ENCODE assay signal across 16 cellular contexts in genomic region chr6:99236010-99236409, GRCh38.
DNase-seq lines count a peak whose midpoint lies in the region; ATAC-seq lines count a peak whose summit lies in the region.
"Had no signal": no experiment of that assay in that cellular context is flagged by ENCODE, and none has a peak within 500 bp of the region (broad histone marks: within the 10 kb centered on the region; RNA-seq: fewer than 3 reads in every experiment).

No MANE protein-coding gene starts in this region.

- in situ Hi-C loops in G401 (cut with HindIII; ENCODE audit: low sequenced_read_pairs), result loop anchor here (5.0 kb wide), 1 partner anchor 36 kb away; no protein-coding TSS in a partner anchor

- no peak for DNase-seq in left lobe of liver (ENCODE audit: low spot score)
- DNase-seq in HuH-7 (ENCODE audit: low spot score), result no peak
- DNase-seq in G401 (ENCODE audit: low spot score), result no peak
- DNase-seq: C1 segment of cervical spinal cord; Calu3; CD4-positive, alpha-beta memory T cell; COR-L47; DMS53; DMS79 treated with DMSO at 0.1 percent for 48 hours; GOT3; HFFc6 had no signal

- peak; percentile 83 for ATAC-seq in GM18867 (IDR thresholded peaks at IDR 0.05; ENCODE audit: unreplicated experiment)
- ATAC-seq in GM19025 (IDR thresholded peaks at IDR 0.05; ENCODE audit: low read depth, unreplicated experiment), result peak; percentile 61
- ATAC-seq in HG02798 (IDR thresholded peaks at IDR 0.05; ENCODE audit: poor library complexity, unreplicated experiment), result peak; percentile 40
- ATAC-seq in left lobe of liver, result peak; percentile 76
- ATAC-seq in HG02678 (IDR thresholded peaks at IDR 0.05; ENCODE audit: unreplicated experiment), result no peak
- ATAC-seq: GM12878 had no signal
